19 cellular contexts compared by ENCODE assay signal in genomic region chr7:33287738-33288137, GRCh38.
"Had no signal": no experiment of that assay in that cellular context is flagged by ENCODE, and none has a peak within 500 bp of the region (broad histone marks: within the 10 kb centered on the region; RNA-seq: fewer than 3 reads in every experiment).

No MANE protein-coding gene starts in this region.

- H3K27me3 ChIP-seq: right atrium auricular region, tibial nerve had no signal

- ATAC-seq: activated naive CD4-positive, alpha-beta T cell treated with anti-CD3 and anti-CD28 coated beads, Interleukin-2, amount 50 U/mL, for 72 hours; left lobe of liver; stimulated activated naive CD8-positive, alpha-beta T cell treated with anti-CD3 and anti-CD28 coated beads, Interleukin-15, Interleukin-2, amounts not matched to agents 100 U/mL and 50 U/mL, for 24 hours had no signal

- H3K4me3 Mint-ChIP-seq: naive B cell; T-helper 1 cell treated with Interleukin-12 subunit alpha and Interleukin-12 subunit beta and Interleukin-4 antibody, amounts not matched to agents 30 μg/mL and 1 μg/mL, for 36 hours had no signal

- DNase-seq: activated CD4-positive, alpha-beta T cell treated with anti-CD3 and anti-CD28 coated beads, Interleukin-2, amount 50 U/mL, for 1 hour; activated CD4-positive, CD25-positive, alpha-beta regulatory T cell treated with anti-CD3 and anti-CD28 coated beads, Interleukin-2, amount 50 U/mL, for 72 hours; activated CD8-positive, alpha-beta memory T cell treated with anti-CD3 and anti-CD28 coated beads, Interleukin-2, amount 50 U/mL, for 4 hours; activated effector memory CD4-positive, alpha-beta T cell treated with anti-CD3 and anti-CD28 coated beads, Interleukin-2, amount 50 U/mL, for 16 hours; activated T-cell treated with anti-CD3 and anti-CD28 coated beads, Interleukin-2, amount 50 U/mL, for 48 hours; dermis blood vessel endothelial cell; effector memory CD4-positive, alpha-beta T cell; foreskin melanocyte; hypothalamus; kidney; naive B cell; stimulated activated naive CD8-positive, alpha-beta T cell treated with anti-CD3 and anti-CD28 coated beads, Interleukin-15, Interleukin-2, amounts not matched to agents 100 U/mL and 50 U/mL, for 24 hours; substantia nigra had no signal

- H3K4me1 ChIP-seq: prostate gland, right atrium auricular region, tibial nerve had no signal

- H3K4me1 Mint-ChIP-seq: naive B cell had no signal

- H3K27ac ChIP-seq: prostate gland, right atrium auricular region, tibial nerve had no signal

- FAIRE-seq: kidney had no signal

- H3K27me3 Mint-ChIP-seq: naive B cell had no signal

- H3K4me3 ChIP-seq: prostate gland, right atrium auricular region, tibial nerve had no signal

- H3K36me3 ChIP-seq: prostate gland, right atrium auricular region had no signal

- H3K9me3 ChIP-seq: prostate gland had no signal

- H3K27ac Mint-ChIP-seq: naive B cell; T-helper 1 cell treated with Interleukin-12 subunit alpha and Interleukin-12 subunit beta and Interleukin-4 antibody, amounts not matched to agents 30 μg/mL and 1 μg/mL, for 36 hours had no signal
